8 cellular contexts compared by ENCODE assay signal in genomic region chr14:31229009-31229408, GRCh38. TPM values are rescaled to one million over a fixed set of nuclear protein-coding genes. Genes with fewer than 3 reads are reported as not detected.
DNase-seq lines count a peak whose midpoint lies in the region; ATAC-seq and TF ChIP-seq lines count a peak whose summit lies in the region.

No MANE protein-coding gene starts in this region.

- H3K27ac ChIP-seq in left lung (peak overlapping the region; percentile 53 to 70), ovary (peak overlapping the region in 1 of 2 donors; percentile 12)

- TF ChIP-seq CTCF in GM13976 (IDR thresholded peaks at IDR 0.05; ENCODE audit: borderline replicate concordance, control extremely low read depth, extremely low read depth, insufficient read depth, missing control alignments) (no peak), left lung (IDR thresholded peaks at IDR 0.05) (no peak), ovary (IDR thresholded peaks at IDR 0.05) (no peak)

- TF ChIP-seq POLR2A in ovary (IDR thresholded peaks at IDR 0.05), result no peak

- no peak for TF ChIP-seq EP300 in ovary (IDR thresholded peaks at IDR 0.05)

- H3K9me3 ChIP-seq in left lung (no peaks in the 10 kb centered on the region), ovary (no peaks in the 10 kb centered on the region)

- in situ Hi-C loops in GM13976 (cut with MboI; ENCODE audit: low sequenced_read_pairs, unreplicated experiment), result no loop called here
- in situ Hi-C loops in KBM-7 (cut with MboI; ENCODE audit: low pct_unique_long_range_greater_than_20kb, low sequenced_read_pairs), result no loop called here

- intact Hi-C loops in left lung (cut with DNase I), result no loop called here
- intact Hi-C loops in ovary (cut with DNase I), result no loop called here

- H3K4me1 ChIP-seq in left lung (peaks cover 0 to 15% of the 10 kb centered on the region in 2 donors), ovary (ENCODE audit: insufficient read depth) (no peaks in the 10 kb centered on the region)

- ATAC-seq in GM21619 (IDR thresholded peaks at IDR 0.05; ENCODE audit: unreplicated experiment) (peak; percentile 92), left lung (peak; percentile 24)

- H3K27me3 ChIP-seq in left lung (no peaks in the 10 kb centered on the region), ovary (no peaks in the 10 kb centered on the region)

- DNase-seq in GM13976 (ENCODE audit: low spot score) (peak; percentile 68), KBM-7 (peak; percentile 35), left lung (no peak), ovary (no peak), RPMI8226 (no peak), EL (no peak), AG08395 (ENCODE audit: low spot score) (no peak)

- no peaks in the 10 kb centered on the region for H3K36me3 ChIP-seq in left lung
- no peaks in the 10 kb centered on the region for H3K36me3 ChIP-seq in ovary

- H3K4me3 ChIP-seq in left lung (no peak overlapping the region), ovary (no peak overlapping the region)

RNA-seq across cellular contexts. Expression of gene HECTD1, which starts 21.4 kb away (rescaled TPM):
- total RNA-seq in left lung, result 100 to 1,000 TPM; 160 to 165 TPM
- 100 to 1,000 TPM; 124 to 186 (median 151) TPM for total RNA-seq in ovary
- 10 to 100 TPM; 59.7 to 79.4 TPM for polyA plus RNA-seq in ovary

Comparison
In these comparisons a context has a peak if more than half of its experiments do, and no peak if none do; other contexts are left out.
1. DNase-seq: peak in GM13976 (single experiment) and KBM-7 (single experiment); none in left lung (0 of 2), ovary (0 of 5), RPMI8226 (single experiment), EL (single experiment) and AG08395 (single experiment).